ENCODE assay signal across 19 cellular contexts in genomic region chr3:171960159-171960558, GRCh38.
DNase-seq lines count a peak whose midpoint lies in the region; ATAC-seq and TF ChIP-seq lines count a peak whose summit lies in the region.
"Had no signal": no experiment of that assay in that cellular context is flagged by ENCODE, and none has a peak within 500 bp of the region (broad histone marks: within the 10 kb centered on the region; RNA-seq: fewer than 3 reads in every experiment).

No MANE protein-coding gene starts in this region.

- H3K27ac ChIP-seq in RWPE2 (ENCODE audit: poor library complexity, severe bottlenecking): peak overlapping the region; percentile 58
- peak overlapping the region; percentile 87 for H3K27ac ChIP-seq in foreskin keratinocyte
- H3K27ac ChIP-seq in neutrophil: peak overlapping the region; percentile 68
- no peak overlapping the region for H3K27ac ChIP-seq in coronary artery
- H3K27ac ChIP-seq: tibial artery had no signal

- DNase-seq in NB4 (ENCODE audit: low read depth) (peak; percentile 29), RWPE2 (ENCODE audit: low spot score) (no peak), foreskin keratinocyte (no peak), coronary artery (ENCODE audit: low spot score) (no peak), KBM-7 (no peak), medulla oblongata (ENCODE audit: extremely low spot score) (no peak)
- DNase-seq: activated CD4-positive, alpha-beta T cell treated with anti-CD3 and anti-CD28 coated beads for 4 hours; activated effector memory CD4-positive, alpha-beta T cell treated with Interleukin-2 at 50 U/mL for 16 hours; CD8-positive, alpha-beta T cell; DMS79; hippocampal formation; MM.1S; NCI-H2029; NCI-H446 treated with DMSO at 0.1 percent for 48 hours; stimulated activated naive B cell treated with anti-CD40 and anti-IgM and Interleukin-4, amounts not matched to agents 10 μg/mL and 1 μg/mL and 100 μg/mL, for 72 hours; tibial artery had no signal

- H3K27me3 ChIP-seq in RWPE2 (ENCODE audit: insufficient read depth, poor library complexity, severe bottlenecking): no peaks in the 10 kb centered on the region
- H3K27me3 ChIP-seq in foreskin keratinocyte: no peaks in the 10 kb centered on the region
- no peaks in the 10 kb centered on the region for H3K27me3 ChIP-seq in neutrophil
- H3K27me3 ChIP-seq: tibial artery had no signal

- in situ Hi-C loops in KBM-7 (cut with MboI; ENCODE audit: low pct_unique_long_range_greater_than_20kb, low sequenced_read_pairs): no loop called here

- H3K9me3 ChIP-seq in RWPE2 (ENCODE audit: severe bottlenecking): no peaks in the 10 kb centered on the region
- no peaks in the 10 kb centered on the region for H3K9me3 ChIP-seq in neutrophil
- H3K9me3 ChIP-seq: tibial artery had no signal

- ATAC-seq in RWPE2 (ENCODE audit: low read depth): no peak
- ATAC-seq in foreskin keratinocyte: no peak
- ATAC-seq: CD8-positive, alpha-beta T cell; stimulated activated naive B cell treated with anti-CD40 and anti-IgM and Interleukin-4, amounts not matched to agents 10 μg/mL and 1 μg/mL and 100 μg/mL, for 72 hours had no signal

- H3K4me3 ChIP-seq in NB4 (ENCODE audit: low read depth, low read length): no peak overlapping the region
- H3K4me3 ChIP-seq in RWPE2 (ENCODE audit: severe bottlenecking): no peak overlapping the region
- peak overlapping the region in 1 of 2 experiments; percentile 39 for H3K4me3 ChIP-seq in neutrophil (ENCODE audit: low read depth in 1 of 2, low read length in 1 of 2)
- H3K4me3 ChIP-seq in coronary artery: no peak overlapping the region
- H3K4me3 ChIP-seq: GM23338, lung, tibial artery had no signal

- TF ChIP-seq CTCF in NB4 (IDR thresholded peaks at IDR 0.05; ENCODE audit: low read depth, low read length) (no peak), RWPE2 (IDR thresholded peaks at IDR 0.05; ENCODE audit: poor library complexity, severe bottlenecking) (no peak), foreskin keratinocyte (conservative IDR thresholded peaks at IDR 0.05) (no peak), neutrophil (IDR thresholded peaks at IDR 0.05) (no peak), coronary artery (IDR thresholded peaks at IDR 0.05) (no peak)

- no peak for TF ChIP-seq POLR2A in NB4 (IDR thresholded peaks at IDR 0.05; ENCODE audit: extremely low read depth, insufficient read length)

- peaks cover 28% of the 10 kb centered on the region for H3K4me1 ChIP-seq in RWPE2 (ENCODE audit: insufficient read depth, poor library complexity, severe bottlenecking)
- H3K4me1 ChIP-seq in foreskin keratinocyte: peaks cover 11% of the 10 kb centered on the region
- H3K4me1 ChIP-seq in neutrophil (ENCODE audit: control insufficient read depth in 1 of 2, insufficient read depth in 1 of 2, low read depth in 1 of 2, low read length in 1 of 2): peaks cover 27 to 29% of the 10 kb centered on the region in 2 experiments
- H3K4me1 ChIP-seq: tibial artery had no signal

- no peaks in the 10 kb centered on the region for H3K36me3 ChIP-seq in RWPE2 (ENCODE audit: low read depth)
- H3K36me3 ChIP-seq in neutrophil: no peaks in the 10 kb centered on the region
- H3K36me3 ChIP-seq: tibial artery had no signal

Comparison
In these comparisons a context has a peak if more than half of its experiments do, and no peak if none do; other contexts are left out.
1. H3K27ac ChIP-seq: peak in RWPE2 (single experiment), foreskin keratinocyte (single experiment) and neutrophil (single experiment); none in coronary artery (0 of 2).